Comparison of ENCODE assay signal across 7 cellular contexts in the genomic region with DNA sequence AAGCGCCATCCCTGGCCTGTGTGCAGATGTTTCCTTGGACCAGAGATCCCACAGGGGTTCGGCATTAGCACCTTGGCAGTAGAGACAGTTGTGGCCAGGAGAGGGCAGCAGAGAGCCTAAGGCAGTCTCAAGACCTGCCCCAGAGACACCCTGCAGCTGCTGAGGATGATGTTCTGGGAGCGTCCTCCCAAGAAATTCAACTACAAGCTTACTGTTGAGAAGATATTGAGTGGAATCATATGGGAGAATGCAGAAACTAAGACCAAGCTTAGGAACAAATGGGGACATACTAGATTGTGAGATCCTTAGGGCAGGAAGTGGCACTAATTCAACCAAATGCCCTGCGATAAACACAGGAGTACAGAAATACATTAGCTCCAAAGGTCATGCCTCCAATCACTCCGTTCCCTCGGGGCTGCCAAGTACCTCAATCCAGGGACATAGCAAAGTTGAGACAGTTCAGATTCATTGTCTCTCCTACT. TPM values are rescaled to one million over a fixed set of nuclear protein-coding genes. Genes with fewer than 3 reads are reported as not detected.
DNase-seq lines count a peak whose midpoint lies in the region; ATAC-seq and TF ChIP-seq lines count a peak whose summit lies in the region.

No MANE protein-coding gene starts in this region.

- H3K27me3 ChIP-seq in right cardiac atrium (ENCODE audit: control insufficient read depth, insufficient read depth) (no peaks in the 10 kb centered on the region), gastrocnemius medialis (no peaks in the 10 kb centered on the region)

- TF ChIP-seq CTCF in GM13976 (IDR thresholded peaks at IDR 0.05; ENCODE audit: borderline replicate concordance, control extremely low read depth, extremely low read depth, insufficient read depth, missing control alignments) (peak; percentile 97), gastrocnemius medialis (IDR thresholded peaks at IDR 0.05 in 4 of 5, conservative IDR thresholded peaks at IDR 0.05 in 1 of 5) (peak; percentile 18 to 82 (median 58))

- peak overlapping the region; percentile 69 for H3K27ac Mint-ChIP-seq in T-helper 17 cell

- H3K4me1 ChIP-seq in right cardiac atrium (ENCODE audit: control insufficient read depth, insufficient read depth, low read length) (peaks cover 3% of the 10 kb centered on the region), gastrocnemius medialis (no peaks in the 10 kb centered on the region)

- WGBS in right cardiac atrium = 30% methylated on average over 6 of the region's 6 CpGs

- H3K27me3 Mint-ChIP-seq in T-helper 17 cell = no peaks in the 10 kb centered on the region

- no peak overlapping the region for H3K4me3 ChIP-seq in right cardiac atrium (ENCODE audit: low read length)
- H3K4me3 ChIP-seq in gastrocnemius medialis = no peak overlapping the region

- H3K27ac ChIP-seq in right cardiac atrium (ENCODE audit: low read length) (no peak overlapping the region), gastrocnemius medialis (no peak overlapping the region)

- intact Hi-C loops in right cardiac atrium (cut with DNase I) = loop anchor here in 1 of 4 donors (5.0 kb wide), 1 partner anchor 165 kb away; no protein-coding TSS in a partner anchor
- intact Hi-C loops in gastrocnemius medialis (cut with DNase I; ENCODE audit: low total_unique reads) = no loop called here

- peak overlapping the region; percentile 75 for H3K4me3 Mint-ChIP-seq in T-helper 17 cell

- peaks cover 25% of the 10 kb centered on the region for H3K4me1 Mint-ChIP-seq in T-helper 17 cell

- H3K9me3 ChIP-seq in T-helper 17 cell (ENCODE audit: control insufficient read depth, low read length, poor library complexity, severe bottlenecking) = no peaks in the 10 kb centered on the region
- H3K9me3 ChIP-seq in right cardiac atrium (ENCODE audit: control insufficient read depth, low read length) = no peaks in the 10 kb centered on the region
- no peaks in the 10 kb centered on the region for H3K9me3 ChIP-seq in gastrocnemius medialis

- H3K36me3 ChIP-seq in gastrocnemius medialis = no peaks in the 10 kb centered on the region

- peaks cover 2% of the 10 kb centered on the region for H3K36me3 Mint-ChIP-seq in T-helper 17 cell (ENCODE audit: low read depth)

- TF ChIP-seq POLR2A in gastrocnemius medialis (IDR thresholded peaks at IDR 0.05) = no peak

- DNase-seq in GM13976 (ENCODE audit: low spot score) = peak; percentile 74
- DNase-seq in NCI-H1092 (lab: John Stamatoyannopoulos, UW) = peak; percentile 9
- DNase-seq in T-helper 17 cell = peak; percentile 67 to 82 (median 69)
- peak in 55 of 56 donors; percentile 9 to 91 (median 65) for DNase-seq in amygdala (lab: John Stamatoyannopoulos, UW)
- DNase-seq in right cardiac atrium = peak; percentile 82 to 94 (median 89)
- DNase-seq in gastrocnemius medialis = peak; percentile 46 to 54

- in situ Hi-C loops in GM13976 (cut with MboI; ENCODE audit: low sequenced_read_pairs, unreplicated experiment) = loop anchor here (10.0 kb wide), 1 partner anchor 167 kb away; no protein-coding TSS in a partner anchor
- in situ Hi-C loops in gastrocnemius medialis (cut with MboI; ENCODE audit: low sequenced_read_pairs in 4 of 4) = loop anchor here in 2 of 4 donors (25.0 kb wide), 1 partner anchor 685 kb away; no protein-coding TSS in a partner anchor

- ATAC-seq in HG02610 (IDR thresholded peaks at IDR 0.05; ENCODE audit: unreplicated experiment) (peak; percentile 94), T-helper 17 cell (peak; percentile 98), right cardiac atrium (peak; percentile 91), gastrocnemius medialis (peak; percentile 64 to 75)

RNA-seq across cellular contexts. Expression of gene ERMN, which starts 2.0 kb away (rescaled TPM):
- total RNA-seq in T-helper 17 cell (10 to 100 TPM; 10.2 to 11.6 TPM), right cardiac atrium (under 1 TPM; 0.06 to 0.40 (median 0.24) TPM), gastrocnemius medialis (not detected)
- polyA plus RNA-seq in right cardiac atrium = 0.11 TPM

Comparison
In these comparisons a context has a peak if more than half of its experiments do, and no peak if none do; other contexts are left out.
1. DNase-seq: peak in every context shown above with its lines; median percentile 89 in right cardiac atrium; 74 in GM13976; 69 in T-helper 17 cell; 65 in amygdala; 50 in gastrocnemius medialis; 9 in NCI-H1092.
2. RNA of gene ERMN, which starts 2.0 kb away (total RNA-seq): 10.2 to 11.6 TPM in T-helper 17 cell; 0.06 to 0.40 TPM in right cardiac atrium and not detected in gastrocnemius medialis; every median in the first group is over 4 times any median in the second.
3. Peak in every context shown above with its lines, with median percentiles within 50 percentile points of each other: ATAC-seq.